21 cellular contexts compared by ENCODE assay signal in the genomic region with DNA sequence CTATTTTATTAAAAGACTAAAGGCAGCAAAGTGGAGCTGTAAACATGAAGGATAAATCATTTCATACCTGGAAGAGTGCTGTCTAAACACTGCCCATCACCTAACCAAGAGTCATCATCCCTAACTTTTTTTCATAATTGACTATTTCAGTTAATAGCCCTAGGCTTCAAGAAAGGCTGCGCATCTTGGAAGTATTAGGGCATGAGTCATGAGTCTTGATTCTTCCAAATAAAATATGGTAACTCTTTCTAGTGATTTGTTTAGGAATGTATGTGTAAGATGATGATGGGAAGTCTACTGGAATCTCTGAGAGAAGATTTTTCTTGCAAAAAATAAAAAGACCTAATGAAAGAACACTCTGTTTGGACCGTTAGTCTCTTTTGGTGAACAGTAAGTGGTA.
A peak's percentile ranks its signal among the peaks of the same experiment; 100 is the strongest.
DNase-seq lines count a peak whose midpoint lies in the region; TF ChIP-seq lines count a peak whose summit lies in the region.
"Had no signal": no experiment of that assay in that cellular context is flagged by ENCODE, and none has a peak within 500 bp of the region (broad histone marks: within the 10 kb centered on the region; RNA-seq: fewer than 3 reads in every experiment).

No MANE protein-coding gene starts in this region.

- POLR2A ChIA-PET in AG04449 (lab: Yijun Ruan, JAX), result no interaction called here

- no peaks in the 10 kb centered on the region; the same call in 1 of the 2 replicates for H3K27me3 Mint-ChIP-seq in HFFc6 (ENCODE audit: insufficient read depth)
- H3K27me3 Mint-ChIP-seq: activated B cell treated with CpG ODN at 0.5 μM for 24 hours had no signal

- TF ChIP-seq CTCF in AG04449 (IDR thresholded peaks at IDR 0.05; ENCODE audit: insufficient read depth, low read length, missing control alignments) (no peak), HFFc6 (IDR thresholded peaks at IDR 0.05) (no peak), astrocyte of the cerebellum (IDR thresholded peaks at IDR 0.05; ENCODE audit: low read depth, low read length, missing control alignments) (no peak), foreskin fibroblast (IDR thresholded peaks at IDR 0.05; ENCODE audit: low read depth, low read length) (no peak)

- H3K9me3 Mint-ChIP-seq in HFFc6, result no peaks in the 10 kb centered on the region
- H3K9me3 Mint-ChIP-seq: activated B cell treated with CpG ODN at 0.5 μM for 24 hours; H9; natural killer cell treated with Interleukin-12 subunit alpha and Interleukin-12 subunit beta and Interleukin-15 and Interleukin-18, amount 100 ng/mL, for 72 hours; stimulated activated effector memory CD8-positive, alpha-beta T cell treated with anti-CD3 and anti-CD28 coated beads, Interleukin-12 subunit alpha, Interleukin-12 subunit beta, amount 100 ng/mL, for 72 hours; T-cell had no signal

- peaks cover 41% of the 10 kb centered on the region for H3K4me1 Mint-ChIP-seq in HFFc6 (ENCODE audit: low read depth)
- H3K4me1 Mint-ChIP-seq: activated B cell treated with CpG ODN at 0.5 μM for 24 hours; H9; stimulated activated effector memory CD8-positive, alpha-beta T cell treated with anti-CD3 and anti-CD28 coated beads, Interleukin-12 subunit alpha, Interleukin-12 subunit beta, amount 100 ng/mL, for 72 hours; T-cell had no signal

- DNase-seq in AG04449 (ENCODE audit: low read depth, low spot score) (peak; percentile 70), HFFc6 (peak; percentile 85), astrocyte of the cerebellum (ENCODE audit: low read depth) (peak; percentile 64), foreskin fibroblast (peak; percentile 67 to 84), LoVo (ENCODE audit: low spot score) (no peak), kidney tubule cell (ENCODE audit: low spot score) (no peak), 8988T (no peak)
- no peak for DNase-seq in stimulated activated naive CD4-positive, alpha-beta T cell treated with Interleukin-2 at 50 U/mL for 16 hours (lab: John Stamatoyannopoulos, UW)
- DNase-seq: activated B cell treated with CpG ODN at 0.5 μM for 24 hours; activated naive CD4-positive, alpha-beta T cell; caudate nucleus; DMS153; H9; hippocampal formation; NCI-H187 treated with DMSO at 0.1 percent for 48 hours; NCI-H69; Peyer's patch; T-cell; upper lobe of right lung had no signal

- in situ Hi-C loops in astrocyte of the cerebellum (cut with HindIII; ENCODE audit: low sequenced_read_pairs), result no loop called here

- CTCF ChIA-PET in AG04449 (lab: Yijun Ruan, JAX), result no interaction called here

- H3K36me3 Mint-ChIP-seq in HFFc6 (ENCODE audit: low read depth), result no peaks in the 10 kb centered on the region
- H3K36me3 Mint-ChIP-seq: stimulated activated effector memory CD8-positive, alpha-beta T cell treated with anti-CD3 and anti-CD28 coated beads, Interleukin-12 subunit alpha, Interleukin-12 subunit beta, amount 100 ng/mL, for 72 hours; T-cell had no signal

- H3K4me3 ChIP-seq in AG04449 (ENCODE audit: low read depth, low read length), result no peak overlapping the region
- no peak overlapping the region for H3K4me3 ChIP-seq in astrocyte of the cerebellum (ENCODE audit: low read depth, low read length)
- H3K4me3 ChIP-seq in foreskin fibroblast (ENCODE audit: low read depth in 1 of 2, low read length in 2 of 2), result no peak overlapping the region
- H3K4me3 ChIP-seq: Peyer's patch, upper lobe of right lung had no signal

- H3K4me3 Mint-ChIP-seq in HFFc6, result peak overlapping the region; percentile 14; the same call in 1 of the 2 replicates
- H3K4me3 Mint-ChIP-seq: activated B cell treated with CpG ODN at 0.5 μM for 24 hours; H9; natural killer cell treated with Interleukin-12 subunit alpha and Interleukin-12 subunit beta and Interleukin-15 and Interleukin-18, amount 100 ng/mL, for 72 hours; stimulated activated effector memory CD8-positive, alpha-beta T cell treated with anti-CD3 and anti-CD28 coated beads, Interleukin-12 subunit alpha, Interleukin-12 subunit beta, amount 100 ng/mL, for 72 hours; T-cell had no signal

- peak overlapping the region; percentile 67 for H3K27ac Mint-ChIP-seq in HFFc6
- H3K27ac Mint-ChIP-seq: activated B cell treated with CpG ODN at 0.5 μM for 24 hours; H9; natural killer cell treated with Interleukin-12 subunit alpha and Interleukin-12 subunit beta and Interleukin-15 and Interleukin-18, amount 100 ng/mL, for 72 hours; stimulated activated effector memory CD8-positive, alpha-beta T cell treated with anti-CD3 and anti-CD28 coated beads, Interleukin-12 subunit alpha, Interleukin-12 subunit beta, amount 100 ng/mL, for 72 hours; T-cell had no signal

Comparison
In these comparisons a context has a peak if more than half of its experiments do, and no peak if none do; other contexts are left out.
1. DNase-seq: peak in AG04449 (single experiment), HFFc6 (single experiment), astrocyte of the cerebellum (single experiment) and foreskin fibroblast (2 of 2); none in stimulated activated naive CD4-positive, alpha-beta T cell treated with Interleukin-2 at 50 U/mL for 16 hours (single experiment), LoVo (single experiment), kidney tubule cell (single experiment) and 8988T (single experiment).